Comparison of ENCODE assay signal across 25 cellular contexts in genomic region chrX:48666649-48667048, GRCh38. TPM values are rescaled to one million over a fixed set of nuclear protein-coding genes. Genes with fewer than 3 reads are reported as not detected.
DNase-seq lines count a peak whose midpoint lies in the region; ATAC-seq, FAIRE-seq and TF ChIP-seq lines count a peak whose summit lies in the region.
"Had no signal": no experiment of that assay in that cellular context is flagged by ENCODE, and none has a peak within 500 bp of the region (broad histone marks: within the 10 kb centered on the region; RNA-seq: fewer than 3 reads in every experiment).

No MANE protein-coding gene starts in this region.

- in situ Hi-C loops in K562 (cut with MboI) = no loop called here

- no peak overlapping the region for H3K4me2 ChIP-seq in K562 (ENCODE audit: insufficient read depth, low read length)
- no peak overlapping the region for H3K4me2 ChIP-seq in endothelial cell of umbilical vein (ENCODE audit: insufficient read depth, low read length)
- H3K4me2 ChIP-seq: BLaER1 had no signal

- DNase-seq in CD14-positive monocyte (ENCODE audit: low spot score) = no peak
- no peak for DNase-seq in K562 (ENCODE audit: extremely low read depth in 1 of 4, low spot score in 3 of 4)
- DNase-seq in endothelial cell of umbilical vein (ENCODE audit: low read depth, low spot score) = no peak
- DNase-seq in posterior vena cava (ENCODE audit: low spot score) = peak; percentile 35
- no peak for DNase-seq in upper lobe of left lung
- no peak for DNase-seq in mucosa of descending colon
- DNase-seq in immature natural killer cell = no peak
- DNase-seq: 8988T; ACHN; BE2C; C1 segment of cervical spinal cord; Caco-2; Calu3; CD4-positive, alpha-beta T cell; CD8-positive, alpha-beta T cell; DMS79 treated with DMSO at 0.1 percent for 48 hours; GF-D8 had no signal

- TF ChIP-seq EP300 in K562 (IDR thresholded peaks at IDR 0.05; ENCODE audit: low read length) (no peak), upper lobe of left lung (IDR thresholded peaks at IDR 0.05) (no peak)

- H3K4me1 Mint-ChIP-seq in CD14-positive monocyte (peaks cover 15% of the 10 kb centered on the region), immature natural killer cell (no peaks in the 10 kb centered on the region)

- H3K4me3 Mint-ChIP-seq in CD14-positive monocyte = no peak overlapping the region
- no peak overlapping the region for H3K4me3 Mint-ChIP-seq in immature natural killer cell
- H3K4me3 Mint-ChIP-seq: CD4-positive, alpha-beta T cell; CD8-positive, alpha-beta T cell had no signal

- H4K20me1 ChIP-seq in K562 (replicated peaks; ENCODE audit: control insufficient read depth, insufficient read depth, low read length) (no peaks in the 10 kb centered on the region), endothelial cell of umbilical vein (replicated peaks; ENCODE audit: control insufficient read depth, extremely low read depth, insufficient read depth, low read length) (no peaks in the 10 kb centered on the region)
- H4K20me1 ChIP-seq: BLaER1 had no signal

- H3K4me1 ChIP-seq in K562 (replicated peaks in 1 of 2; ENCODE audit: control insufficient read depth in 2 of 2, insufficient read depth in 2 of 2, low read length in 2 of 2) (no peaks in the 10 kb centered on the region), endothelial cell of umbilical vein (ENCODE audit: control insufficient read depth, extremely low read depth, insufficient read depth, low read length) (no peaks in the 10 kb centered on the region), upper lobe of left lung (no peaks in the 10 kb centered on the region), mucosa of descending colon (ENCODE audit: low read depth) (no peaks in the 10 kb centered on the region)
- H3K4me1 ChIP-seq: BE2C, BLaER1, Caco-2 had no signal

- 56% methylated on average over 4 of the region's 4 CpGs for WGBS in K562 (ENCODE audit: insufficient coverage, low coverage, missing lambda C conversion rate)
- 87 to 95% methylated on average over 2 to 4 of the region's 4 CpGs for WGBS in upper lobe of left lung, 2 donors

- TF ChIP-seq CTCF in CD14-positive monocyte (IDR thresholded peaks at IDR 0.05) = no peak
- no peak for TF ChIP-seq CTCF in K562 (IDR thresholded peaks at IDR 0.05 in 2 of 3, conservative IDR thresholded peaks at IDR 0.05 in 1 of 3; ENCODE audit: insufficient read depth in 2 of 3, low read depth in 1 of 3, low read length in 3 of 3)
- TF ChIP-seq CTCF in endothelial cell of umbilical vein (IDR thresholded peaks at IDR 0.05; ENCODE audit: extremely low read depth in 1 of 2, insufficient read depth in 1 of 2, low read depth in 1 of 2, low read length in 2 of 2) = no peak
- no peak for TF ChIP-seq CTCF in upper lobe of left lung (IDR thresholded peaks at IDR 0.05)
- no peak for TF ChIP-seq CTCF in mucosa of descending colon (IDR thresholded peaks at IDR 0.05)

- no peaks in the 10 kb centered on the region for H3K79me2 ChIP-seq in K562 (ENCODE audit: control insufficient read depth, insufficient read depth, low read length)
- no peaks in the 10 kb centered on the region for H3K79me2 ChIP-seq in endothelial cell of umbilical vein (ENCODE audit: control insufficient read depth, insufficient read depth, low read length)

- H3K9me3 Mint-ChIP-seq in CD14-positive monocyte (peaks cover 0 to 5% (median 0%) of the 10 kb centered on the region in 7 donors), immature natural killer cell (no peaks in the 10 kb centered on the region)
- H3K9me3 Mint-ChIP-seq: CD4-positive, alpha-beta T cell; CD8-positive, alpha-beta T cell had no signal

- intact Hi-C loops in CD14-positive monocyte (cut with micrococcal nuclease) (no loop called here), K562 (cut with micrococcal nuclease) (no loop called here), endothelial cell of umbilical vein (cut with micrococcal nuclease) (no loop called here), posterior vena cava (cut with DNase I) (no loop called here), mucosa of descending colon (cut with DNase I, micrococcal nuclease) (no loop called here)

- H3K9ac ChIP-seq in K562 (ENCODE audit: insufficient read depth in 1 of 2, low read depth in 2 of 2, low read length in 2 of 2) = no peak overlapping the region
- no peak overlapping the region for H3K9ac ChIP-seq in endothelial cell of umbilical vein (replicated peaks; ENCODE audit: extremely low read depth, insufficient read depth, low read length)
- H3K9ac ChIP-seq: BLaER1 had no signal

- H2AFZ ChIP-seq in K562 (ENCODE audit: low read depth, low read length) (no peak overlapping the region), endothelial cell of umbilical vein (ENCODE audit: low read depth, low read length) (no peak overlapping the region)

- H3K27me3 Mint-ChIP-seq in CD14-positive monocyte (ENCODE audit: low read depth in 3 of 3) (peaks cover 0 to 2% (median 2%) of the 10 kb centered on the region in 3 donors), immature natural killer cell (ENCODE audit: low read depth in 3 of 3) (peaks cover 0 to 3% (median 0%) of the 10 kb centered on the region in 3 donors)
- H3K27me3 Mint-ChIP-seq: CD4-positive, alpha-beta T cell had no signal

- no peaks in the 10 kb centered on the region for H3K9me1 ChIP-seq in K562 (ENCODE audit: control insufficient read depth, insufficient read depth, low read length)
- H3K9me1 ChIP-seq in endothelial cell of umbilical vein (replicated peaks; ENCODE audit: control insufficient read depth, extremely low read depth, insufficient read depth, low read length) = no peaks in the 10 kb centered on the region

- BruUV-seq in K562 (replicated peaks; lab: Mats Ljungman, UMichigan) (no TSS peak), endothelial cell of umbilical vein (replicated peaks; lab: Mats Ljungman, UMichigan) (no TSS peak)

- H3K9me3 ChIP-seq in K562 (replicated peaks; ENCODE audit: control insufficient read depth, insufficient read depth, low read depth, low read length) (no peaks in the 10 kb centered on the region), endothelial cell of umbilical vein (replicated peaks; ENCODE audit: control insufficient read depth, insufficient read depth, low read length) (no peaks in the 10 kb centered on the region), upper lobe of left lung (no peaks in the 10 kb centered on the region), mucosa of descending colon (no peaks in the 10 kb centered on the region)
- H3K9me3 ChIP-seq: BE2C, Caco-2 had no signal

- H3K36me3 Mint-ChIP-seq in CD14-positive monocyte (no peaks in the 10 kb centered on the region), immature natural killer cell (no peaks in the 10 kb centered on the region)
- H3K36me3 Mint-ChIP-seq: CD8-positive, alpha-beta T cell had no signal

- H3K27ac ChIP-seq in K562 (ENCODE audit: extremely low read depth, low read depth, low read length) (no peak overlapping the region), endothelial cell of umbilical vein (ENCODE audit: insufficient read depth, low read depth, low read length) (no peak overlapping the region), upper lobe of left lung (no peak overlapping the region)
- H3K27ac ChIP-seq: BLaER1 had no signal

- POLR2A ChIA-PET in K562 (lab: Yijun Ruan, JAX) (no interaction called here), endothelial cell of umbilical vein (lab: Charles Lee) (no interaction called here)

- TF ChIP-seq RAD21 in K562 (CRISPR knock-in tag; conservative IDR thresholded peaks at IDR 0.05 in 1 of 2, IDR thresholded peaks at IDR 0.05 in 1 of 2) = no peak

- H3K36me3 ChIP-seq in K562 (ENCODE audit: control insufficient read depth, insufficient read depth, low read length) = no peaks in the 10 kb centered on the region
- H3K36me3 ChIP-seq in endothelial cell of umbilical vein (ENCODE audit: control insufficient read depth in 2 of 2, extremely low read depth in 1 of 2, insufficient read depth in 2 of 2, low read length in 2 of 2) = no peaks in the 10 kb centered on the region
- H3K36me3 ChIP-seq in upper lobe of left lung = no peaks in the 10 kb centered on the region
- H3K36me3 ChIP-seq in mucosa of descending colon (ENCODE audit: low read depth) = no peaks in the 10 kb centered on the region
- H3K36me3 ChIP-seq: BE2C, BLaER1 had no signal

- CTCF ChIA-PET in K562 (lab: Yijun Ruan, JAX; ENCODE audit: low intra/inter-chr PET ratio) = no interaction called here
- CTCF ChIA-PET in endothelial cell of umbilical vein (lab: Charles Lee) = no interaction called here

- no peak for TF ChIP-seq POLR2A in K562 (conservative IDR thresholded peaks at IDR 0.05)
- no peak for TF ChIP-seq POLR2A in endothelial cell of umbilical vein (IDR thresholded peaks at IDR 0.05; ENCODE audit: low read depth, low read length)
- TF ChIP-seq POLR2A in upper lobe of left lung (IDR thresholded peaks at IDR 0.05) = no peak

- ATAC-seq in K562 = no peak
- no peak for ATAC-seq in upper lobe of left lung (ENCODE audit: low FRiP score in 2 of 2)
- no peak for ATAC-seq in GM21360 (IDR thresholded peaks at IDR 0.05; ENCODE audit: unreplicated experiment)
- no peak for ATAC-seq in mucosa of descending colon
- ATAC-seq: CD8-positive, alpha-beta T cell had no signal

- dilution Hi-C loops in endothelial cell of umbilical vein (cut with MboI; ENCODE audit: extremely low pct_ligation_motif_present, low sequenced_read_pairs) = no loop called here

- FAIRE-seq in K562 (lab: Jason Lieb, UNC) (no peak), endothelial cell of umbilical vein (lab: Jason Lieb, UNC) (peak; percentile 26)
- FAIRE-seq: A204.1, D721Med, G401.6, GM12891, GM19239 had no signal

- H3K27me3 ChIP-seq in K562 (ENCODE audit: control insufficient read depth in 2 of 2, insufficient read depth in 2 of 2, low read length in 2 of 2) (no peaks in the 10 kb centered on the region), endothelial cell of umbilical vein (ENCODE audit: control insufficient read depth in 2 of 2, insufficient read depth in 2 of 2, low read length in 2 of 2) (no peaks in the 10 kb centered on the region), upper lobe of left lung (no peaks in the 10 kb centered on the region)
- H3K27me3 ChIP-seq: BE2C had no signal

- no peak overlapping the region for H3K4me3 ChIP-seq in K562
- H3K4me3 ChIP-seq in endothelial cell of umbilical vein (replicated peaks in 1 of 3; ENCODE audit: insufficient read depth in 1 of 3, low read depth in 1 of 3, low read length in 3 of 3) = no peak overlapping the region
- H3K4me3 ChIP-seq in upper lobe of left lung = no peak overlapping the region
- no peak overlapping the region for H3K4me3 ChIP-seq in mucosa of descending colon
- H3K4me3 ChIP-seq: BLaER1 had no signal

- H3K27ac Mint-ChIP-seq in CD14-positive monocyte (peak overlapping the region in 6 of 7 donors; percentile 28 to 92 (median 86)), immature natural killer cell (no peak overlapping the region)
- H3K27ac Mint-ChIP-seq: CD4-positive, alpha-beta T cell; CD8-positive, alpha-beta T cell had no signal

RNA-seq across cellular contexts. Expression of gene WAS, which starts 16.9 kb away (rescaled TPM):
- polyA plus RNA-seq in CD14-positive monocyte = 10 to 100 TPM; 22.8 to 38.0 TPM
- 0.72 and 3.4 TPM in 2 replicates for total RNA-seq in K562 (2011; cell fraction: chromatin; rRNA removed; ENCODE audit: low replicate concordance)
- 2.2 and 2.8 TPM in 2 replicates for total RNA-seq in K562 (2011; cell fraction: nucleolus; rRNA removed)
- total RNA-seq in K562 (2011; cell fraction: nucleoplasm; rRNA removed) = 0.95 and 3.4 TPM in 2 replicates
- 8.8 and 9.7 TPM in 2 replicates for total RNA-seq in K562 (2014; rRNA removed)
- 2.4 and 2.9 TPM in 2 replicates for total RNA-seq in K562 (2014; rRNA removed; fragmentation: Illumina TruSeq; extraction: Trizol)
- 5.9 and 7.9 TPM in 2 replicates for total RNA-seq in K562 (2015; rRNA removed; fragmentation: Illumina TruSeq; extraction: Trizol)
- total RNA-seq in K562 (2021) = 10.8 and 15.7 TPM in 2 replicates
- polyA plus RNA-seq in K562 (2011; rRNA removed) = 1.2 and 20.4 TPM in 2 replicates
- polyA plus RNA-seq in K562 (2011; cell fraction: cytosol; rRNA removed) = 2.1 and 14.4 TPM in 2 replicates
- polyA plus RNA-seq in K562 (2011; cell fraction: nucleus; rRNA removed) = 8.1 and 32.0 TPM in 2 replicates
- polyA plus RNA-seq in K562 (2012) = 15.0 and 38.9 TPM in 2 replicates
- polyA plus RNA-seq in K562 (2014; fragmentation: Illumina TruSeq; extraction: Trizol) = 16.1 and 17.7 TPM in 2 replicates
- polyA plus RNA-seq in K562 (2014; fragmentation: Nextera tagmentation; extraction: Ambion mirVana) = under 1 TPM; 0.11 to 0.25 TPM
- 3.8 and 4.3 TPM in 2 replicates for polyA plus RNA-seq in K562 (2014; rRNA removed)
- 1.6 and 7.1 TPM in 2 replicates for polyA minus RNA-seq in K562 (2011; rRNA and poly(A)+ RNA removed)
- polyA minus RNA-seq in K562 (2011; cell fraction: cytosol; rRNA and poly(A)+ RNA removed) = 4.1 and 34.6 TPM in 2 replicates
- 2.3 and 18.2 TPM in 2 replicates for polyA minus RNA-seq in K562 (2011; cell fraction: nucleus; rRNA and poly(A)+ RNA removed)
- total RNA-seq in endothelial cell of umbilical vein = 0.73 TPM in 1 of 2 replicates, not detected in the other
- polyA plus RNA-seq in endothelial cell of umbilical vein = not detected in 2 replicates
- polyA plus RNA-seq in endothelial cell of umbilical vein (2011; cell fraction: cytosol; rRNA removed) = 0.07 and 0.08 TPM in 2 replicates
- polyA plus RNA-seq in endothelial cell of umbilical vein (2011; cell fraction: nucleus; rRNA removed) = 0.63 and 0.66 TPM in 2 replicates
- polyA plus RNA-seq in endothelial cell of umbilical vein (2012) = 0.11 and 0.28 TPM in 2 replicates
- 0.46 and 0.47 TPM in 2 replicates for polyA minus RNA-seq in endothelial cell of umbilical vein
- polyA minus RNA-seq in endothelial cell of umbilical vein (2011; cell fraction: cytosol; rRNA and poly(A)+ RNA removed) = not detected
- polyA minus RNA-seq in endothelial cell of umbilical vein (2011; cell fraction: nucleus; rRNA and poly(A)+ RNA removed) = not detected in 2 replicates
- total RNA-seq in posterior vena cava = 10 to 100 TPM in 1 of 2 donors, 1 to 10 TPM in 1; 7.3 to 12.2 TPM
- 10 to 100 TPM; 11.7 to 46.0 (median 33.9) TPM for total RNA-seq in upper lobe of left lung
- 1 to 10 TPM; 4.4 to 8.6 (median 5.3) TPM for total RNA-seq in mucosa of descending colon
- 10 to 100 TPM; 15.2 to 43.0 (median 18.3) TPM for polyA plus RNA-seq in immature natural killer cell
- total RNA-seq: Calu3 had no signal
- polyA plus RNA-seq: AG04450 had no signal

RNA-seq across cellular contexts. Expression of gene SUV39H1, which starts 29.9 kb away (rescaled TPM):
- 1 to 10 TPM; 2.9 to 3.4 TPM for polyA plus RNA-seq in CD14-positive monocyte
- total RNA-seq in K562 (2011; cell fraction: chromatin; rRNA removed; ENCODE audit: low replicate concordance) = 9.5 and 28.8 TPM in 2 replicates
- total RNA-seq in K562 (2011; cell fraction: nucleolus; rRNA removed) = 29.4 and 31.5 TPM in 2 replicates
- total RNA-seq in K562 (2011; cell fraction: nucleoplasm; rRNA removed) = 20.1 and 21.3 TPM in 2 replicates
- total RNA-seq in K562 (2014; rRNA removed) = 21.7 and 29.1 TPM in 2 replicates
- 11.5 and 13.1 TPM in 2 replicates for total RNA-seq in K562 (2014; rRNA removed; fragmentation: Illumina TruSeq; extraction: Trizol)
- total RNA-seq in K562 (2015; rRNA removed; fragmentation: Illumina TruSeq; extraction: Trizol) = 17.9 and 19.0 TPM in 2 replicates
- total RNA-seq in K562 (2021) = 31.9 and 34.7 TPM in 2 replicates
- 13.8 and 26.0 TPM in 2 replicates for polyA plus RNA-seq in K562 (2011; rRNA removed)
- polyA plus RNA-seq in K562 (2011; cell fraction: cytosol; rRNA removed) = 23.8 and 37.0 TPM in 2 replicates
- polyA plus RNA-seq in K562 (2011; cell fraction: nucleus; rRNA removed) = 38.1 and 50.4 TPM in 2 replicates
- 26.5 and 33.6 TPM in 2 replicates for polyA plus RNA-seq in K562 (2012)
- 32.1 and 33.5 TPM in 2 replicates for polyA plus RNA-seq in K562 (2014; fragmentation: Illumina TruSeq; extraction: Trizol)
- 1 to 10 TPM; 4.7 to 6.5 TPM for polyA plus RNA-seq in K562 (2014; fragmentation: Nextera tagmentation; extraction: Ambion mirVana)
- 19.0 and 19.4 TPM in 2 replicates for polyA plus RNA-seq in K562 (2014; rRNA removed)
- 16.9 and 18.2 TPM in 2 replicates for polyA minus RNA-seq in K562 (2011; rRNA and poly(A)+ RNA removed)
- 18.5 and 20.0 TPM in 2 replicates for polyA minus RNA-seq in K562 (2011; cell fraction: cytosol; rRNA and poly(A)+ RNA removed)
- polyA minus RNA-seq in K562 (2011; cell fraction: nucleus; rRNA and poly(A)+ RNA removed) = 15.3 and 17.7 TPM in 2 replicates
- 18.2 and 20.0 TPM in 2 replicates for total RNA-seq in endothelial cell of umbilical vein
- 19.0 and 22.0 TPM in 2 replicates for polyA plus RNA-seq in endothelial cell of umbilical vein
- 12.9 and 13.6 TPM in 2 replicates for polyA plus RNA-seq in endothelial cell of umbilical vein (2011; cell fraction: cytosol; rRNA removed)
- 13.3 and 20.0 TPM in 2 replicates for polyA plus RNA-seq in endothelial cell of umbilical vein (2011; cell fraction: nucleus; rRNA removed)
- 7.7 and 13.0 TPM in 2 replicates for polyA plus RNA-seq in endothelial cell of umbilical vein (2012)
- 13.5 and 14.9 TPM in 2 replicates for polyA minus RNA-seq in endothelial cell of umbilical vein
- polyA minus RNA-seq in endothelial cell of umbilical vein (2011; cell fraction: cytosol; rRNA and poly(A)+ RNA removed) = 38.1 TPM
- polyA minus RNA-seq in endothelial cell of umbilical vein (2011; cell fraction: nucleus; rRNA and poly(A)+ RNA removed) = 8.8 and 9.0 TPM in 2 replicates
- total RNA-seq in posterior vena cava = 1 to 10 TPM; 3.8 to 4.5 TPM
- 1 to 10 TPM; 1.2 to 7.3 (median 6.0) TPM for total RNA-seq in upper lobe of left lung
- 1 to 10 TPM; 3.4 to 6.2 (median 3.7) TPM for total RNA-seq in mucosa of descending colon
- 10 to 100 TPM; 13.0 to 18.5 (median 16.4) TPM for polyA plus RNA-seq in immature natural killer cell

Comparison
In these comparisons a context has a peak if more than half of its experiments do, and no peak if none do; other contexts are left out.
1. H3K27ac Mint-ChIP-seq: peak in CD14-positive monocyte (6 of 7); none in immature natural killer cell (0 of 6).